ENCODE assay signal across 8 cellular contexts in genomic region chr3:187678869-187679268, GRCh38. TPM values are rescaled to one million over a fixed set of nuclear protein-coding genes. Genes with fewer than 3 reads are reported as not detected.
DNase-seq lines count a peak whose midpoint lies in the region; ATAC-seq lines count a peak whose summit lies in the region.

No MANE protein-coding gene starts in this region.

- H3K4me1 Mint-ChIP-seq in activated naive CD8-positive, alpha-beta T cell treated with anti-CD3 and anti-CD28 coated beads for 36 hours, result peaks cover 2% of the 10 kb centered on the region

- H3K36me3 Mint-ChIP-seq in activated naive CD8-positive, alpha-beta T cell treated with anti-CD3 and anti-CD28 coated beads for 36 hours, result no peaks in the 10 kb centered on the region

- peak; percentile 61 for DNase-seq in CD1c-positive myeloid dendritic cell (ENCODE audit: extremely low spot score)
- peak; percentile 77 for DNase-seq in H4 (ENCODE audit: low spot score)
- DNase-seq in NCI-H510A (lab: John Stamatoyannopoulos, UW), result peak; percentile 26
- peak; percentile 28 for DNase-seq in activated naive CD8-positive, alpha-beta T cell treated with anti-CD3 and anti-CD28 coated beads for 36 hours
- DNase-seq in left cardiac atrium, result peak; percentile 53
- peak; percentile 60 for DNase-seq in retina
- no peak for DNase-seq in NK-92 treated with Interleukin-12 subunit alpha and Interleukin-12 subunit beta, amount 100 ng/mL, for 24 hours (lab: John Stamatoyannopoulos, UW)
- no peak for DNase-seq in posterior vena cava (ENCODE audit: low spot score)

- H3K9me3 Mint-ChIP-seq in activated naive CD8-positive, alpha-beta T cell treated with anti-CD3 and anti-CD28 coated beads for 36 hours, result no peaks in the 10 kb centered on the region

- peaks cover 53% of the 10 kb centered on the region for H3K27me3 Mint-ChIP-seq in activated naive CD8-positive, alpha-beta T cell treated with anti-CD3 and anti-CD28 coated beads for 36 hours

- no peak overlapping the region for H3K4me3 Mint-ChIP-seq in activated naive CD8-positive, alpha-beta T cell treated with anti-CD3 and anti-CD28 coated beads for 36 hours

- intact Hi-C loops in left cardiac atrium (cut with DNase I) (loop anchor here (1.0 to 10.0 kb wide), 7 partner anchors 36 to 460 kb away; no protein-coding TSS in a partner anchor), posterior vena cava (cut with DNase I) (loop anchor here (2.0 to 10.0 kb wide), 3 partner anchors 360 to 458 kb away; no protein-coding TSS in a partner anchor)

- H3K27ac Mint-ChIP-seq in activated naive CD8-positive, alpha-beta T cell treated with anti-CD3 and anti-CD28 coated beads for 36 hours, result no peak overlapping the region

- peak; percentile 86 to 88 for ATAC-seq in left cardiac atrium

RNA-seq across cellular contexts. Expression of gene SST, which starts 8.7 kb away (rescaled TPM):
- total RNA-seq in H4 (2014; rRNA removed; shearing (Covaris generic)), result not detected in 2 replicates
- total RNA-seq in activated naive CD8-positive, alpha-beta T cell treated with anti-CD3 and anti-CD28 coated beads for 36 hours, result not detected
- total RNA-seq in left cardiac atrium, result not detected
- total RNA-seq in posterior vena cava, result not detected

RNA-seq across cellular contexts. Expression of gene RTP2, which starts 23.5 kb away (rescaled TPM):
- total RNA-seq in H4 (2014; rRNA removed; shearing (Covaris generic)), result not detected in 2 replicates
- not detected for total RNA-seq in activated naive CD8-positive, alpha-beta T cell treated with anti-CD3 and anti-CD28 coated beads for 36 hours
- total RNA-seq in left cardiac atrium, result not detected
- total RNA-seq in posterior vena cava, result not detected

Comparison
In these comparisons a context has a peak if more than half of its experiments do, and no peak if none do; other contexts are left out.
1. DNase-seq: peak in CD1c-positive myeloid dendritic cell (single experiment), H4 (single experiment), NCI-H510A (single experiment), activated naive CD8-positive, alpha-beta T cell treated with anti-CD3 and anti-CD28 coated beads for 36 hours (single experiment), left cardiac atrium (single experiment) and retina (single experiment); none in NK-92 treated with Interleukin-12 subunit alpha and Interleukin-12 subunit beta, amount 100 ng/mL, for 24 hours (single experiment) and posterior vena cava (single experiment).